In the genomic region with DNA sequence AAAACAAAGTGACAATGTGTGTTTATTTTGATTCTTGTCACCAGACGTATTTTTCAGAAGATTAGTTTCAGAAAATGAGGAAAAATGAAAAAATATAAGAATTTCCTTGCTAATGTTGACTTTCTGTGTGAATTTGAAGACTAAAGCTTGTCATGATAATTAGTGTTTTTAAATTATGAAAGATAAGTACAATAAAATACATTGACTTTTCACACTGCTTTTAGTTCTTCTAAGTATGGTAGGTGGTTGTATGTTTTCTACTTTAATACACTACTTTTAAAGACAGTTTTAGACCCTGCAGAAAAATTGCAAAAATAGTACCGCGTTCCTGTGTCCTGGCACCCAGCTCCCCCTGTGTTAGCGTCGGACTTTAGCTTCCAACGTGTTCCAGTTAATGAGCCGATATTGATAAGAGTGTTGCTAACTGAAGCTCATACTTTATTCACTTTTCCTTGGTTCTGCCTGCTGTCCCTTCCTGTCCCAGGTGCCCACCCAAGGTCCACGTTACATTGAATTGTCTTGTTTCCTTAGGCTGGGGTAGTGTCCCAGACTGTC, we compare ENCODE assay signal across 8 cellular contexts. TPM values are rescaled to one million over a fixed set of nuclear protein-coding genes. Genes with fewer than 3 reads are reported as not detected.
DNase-seq lines count a peak whose midpoint lies in the region; ATAC-seq, FAIRE-seq and TF ChIP-seq lines count a peak whose summit lies in the region.

No MANE protein-coding gene starts in this region.

- H3K4me1 ChIP-seq in A549 (peaks cover 5% of the 10 kb centered on the region; the same call in 1 of the 3 replicates), HCT116 (ENCODE audit: control insufficient read depth in 1 of 2, insufficient read depth in 2 of 2, low read length in 2 of 2) (peaks cover 8 to 17% of the 10 kb centered on the region in 2 experiments; a peak in 3 of 4 replicates), mesendoderm (ENCODE audit: control insufficient read depth, low read depth, low read length) (peaks cover 11% of the 10 kb centered on the region)

- CTCF ChIA-PET in A549 (lab: Yijun Ruan, JAX) (interaction anchor here (0.7 to 1.8 kb wide), 4 partner anchors 12 to 109 kb away, joined by 3 to 5 read pairs (median 4); no protein-coding TSS in a partner anchor), HCT116 (lab: Charles Lee) (interaction anchor here (1.0 kb wide), 1 partner anchor 74 kb away, joined by 3 read pairs; no protein-coding TSS in a partner anchor)

- peaks cover 20% of the 10 kb centered on the region for H3K27me3 Mint-ChIP-seq in brain

- ATAC-seq in A549 (no peak), HCT116 (no peak)

- WGBS in A549 (ENCODE audit: missing lambda C conversion rate): 29% methylated on average over 8 of the region's 8 CpGs
- no CpG with 5 or more reads among the region's 8 CpGs for WGBS in mesendoderm (ENCODE audit: extremely low coverage, insufficient coverage, low lambda C conversion rate)

- no peaks in the 10 kb centered on the region for H3K9me2 ChIP-seq in HCT116 (ENCODE audit: insufficient read depth)

- peaks cover 45% of the 10 kb centered on the region for H3K4me1 Mint-ChIP-seq in brain

- intact Hi-C loops in HCT116 (cut with micrococcal nuclease): loop anchor here (2.0 kb wide), 2 partner anchors 74 to 356 kb away; a partner anchor contains a TSS

- TF ChIP-seq POLR2A in A549 (IDR thresholded peaks at IDR 0.05; ENCODE audit: low read length) (no peak), HCT116 (IDR thresholded peaks at IDR 0.05; ENCODE audit: borderline replicate concordance, extremely low read depth, insufficient read depth, insufficient read length) (no peak)

- peak overlapping the region; percentile 74 to 96 (median 93) for H3K27ac Mint-ChIP-seq in brain

- H3K79me1 ChIP-seq in mesendoderm (ENCODE audit: low read length): peaks cover 14% of the 10 kb centered on the region

- TSS peak; percentile 59 for BruUV-seq in HCT116 (replicated peaks; lab: Mats Ljungman, UMichigan)

- H4K8ac ChIP-seq in mesendoderm (ENCODE audit: low read depth, low read length): no peak overlapping the region

- H3K4ac ChIP-seq in mesendoderm (ENCODE audit: low read depth, low read length): no peak overlapping the region

- H3K4me3 Mint-ChIP-seq in brain: peak overlapping the region; percentile 91 to 96 (median 94)

- no peaks in the 10 kb centered on the region for H3K27me3 ChIP-seq in HCT116 (ENCODE audit: insufficient read depth, low read length)
- no peaks in the 10 kb centered on the region for H3K27me3 ChIP-seq in mesendoderm (ENCODE audit: insufficient read depth, low read length, poor library complexity)

- no peak overlapping the region for H3K18ac ChIP-seq in mesendoderm (ENCODE audit: low read length)

- H3K79me2 ChIP-seq in HCT116 (ENCODE audit: insufficient read depth, low read length) (peaks cover 42% of the 10 kb centered on the region), mesendoderm (ENCODE audit: control insufficient read depth, insufficient read depth, low read length) (peaks cover 11% of the 10 kb centered on the region)

- POLR2A ChIA-PET in A549 (lab: Yijun Ruan, JAX): interaction anchor here (2.9 kb wide), 1 partner anchor 74 kb away, joined by 8 read pairs; a partner anchor contains a TSS
- POLR2A ChIA-PET in HCT116 (lab: Charles Lee): interaction anchor here (2.0 to 2.8 kb wide), 2 partner anchors 47 to 74 kb away, joined by 5 to 16 read pairs; a partner anchor contains a TSS

- TF ChIP-seq RAD21 in A549 (conservative IDR thresholded peaks at IDR 0.05 in 1 of 2, IDR thresholded peaks at IDR 0.05 in 1 of 2): no peak
- no peak; the same call in 1 of the 2 replicates for TF ChIP-seq RAD21 in HCT116 (IDR thresholded peaks at IDR 0.05; ENCODE audit: low read depth)

- H4K5ac ChIP-seq in mesendoderm (ENCODE audit: low read length): no peak overlapping the region

- H4K20me1 ChIP-seq in HCT116 (ENCODE audit: insufficient read depth): no peaks in the 10 kb centered on the region

- FAIRE-seq in A549 (lab: Jason Lieb, UNC): no peak

- H2AK5ac ChIP-seq in mesendoderm (ENCODE audit: low read length): no peak overlapping the region

- H3K9me3 ChIP-seq in A549: no peaks in the 10 kb centered on the region
- H3K9me3 ChIP-seq in HCT116 (ENCODE audit: control insufficient read depth in 1 of 2, insufficient read depth in 1 of 2, low read depth in 1 of 2, low read length in 2 of 2): no peaks in the 10 kb centered on the region

- H3K27ac ChIP-seq in A549: peak overlapping the region; percentile 84 to 91
- peak overlapping the region; percentile 72 for H3K27ac ChIP-seq in HCT116 (ENCODE audit: low read depth, low read length)
- peak overlapping the region; percentile 83 for H3K27ac ChIP-seq in mesendoderm (ENCODE audit: low read depth, low read length)

- peak overlapping the region; percentile 80 for H3K4me3 ChIP-seq in A549
- peak overlapping the region; percentile 72 to 89 for H3K4me3 ChIP-seq in HCT116 (replicated peaks in 1 of 2; ENCODE audit: low read depth in 1 of 2, low read length in 2 of 2)
- peak overlapping the region; percentile 78 for H3K4me3 ChIP-seq in mesendoderm (ENCODE audit: low read length)

- TF ChIP-seq CTCF in A549 (IDR thresholded peaks at IDR 0.05) (no peak), HCT116 (IDR thresholded peaks at IDR 0.05 in 2 of 3, conservative IDR thresholded peaks at IDR 0.05 in 1 of 3; ENCODE audit: borderline replicate concordance in 1 of 3, insufficient read depth in 1 of 3, low read depth in 2 of 3, low read length in 2 of 3) (no peak), brain (conservative IDR thresholded peaks at IDR 0.05) (peak in 1 of 2 experiments; percentile 16), GM20000 (IDR thresholded peaks at IDR 0.05; ENCODE audit: extremely low read depth, missing control alignments) (no peak)

- peaks cover 63% of the 10 kb centered on the region for H3K36me3 Mint-ChIP-seq in brain

- H3K4me2 ChIP-seq in A549: peak overlapping the region; percentile 88
- peak overlapping the region; percentile 92 for H3K4me2 ChIP-seq in HCT116 (ENCODE audit: low read length)
- peak overlapping the region; percentile 94 for H3K4me2 ChIP-seq in mesendoderm (ENCODE audit: low read length)

- H3K23ac ChIP-seq in mesendoderm (ENCODE audit: low read length): peak overlapping the region; percentile 29

- no peak overlapping the region for H2BK5ac ChIP-seq in mesendoderm (ENCODE audit: low read length)

- no peak for TF ChIP-seq EP300 in A549 (IDR thresholded peaks at IDR 0.05)

- H3K36me3 ChIP-seq in HCT116 (ENCODE audit: control insufficient read depth in 1 of 2, insufficient read depth in 2 of 2, low read length in 2 of 2) (peaks cover 7 to 22% of the 10 kb centered on the region in 2 experiments; a peak in 2 of 4 replicates), mesendoderm (ENCODE audit: control insufficient read depth, insufficient read depth, low read length) (no peaks in the 10 kb centered on the region)

- DNase-seq in A549 (ENCODE audit: low read depth in 1 of 2, low spot score in 1 of 2) (no peak), HCT116 (ENCODE audit: low read depth, low spot score) (no peak), mesendoderm (no peak), NOMO-1 (lab: John Stamatoyannopoulos, UW; ENCODE audit: unreplicated experiment in 2 of 2) (no peak), GM20000 (ENCODE audit: low spot score) (no peak), A172 (ENCODE audit: low spot score) (no peak), NCI-H345 treated with DMSO at 0.1 percent for 48 hours (lab: John Stamatoyannopoulos, UW; ENCODE audit: unreplicated experiment) (no peak)

- peak overlapping the region; percentile 89 for H3K56ac ChIP-seq in mesendoderm (ENCODE audit: low read length)

- no peak overlapping the region for H2BK120ac ChIP-seq in mesendoderm (ENCODE audit: low read depth, low read length)

- H3K9ac ChIP-seq in HCT116 (ENCODE audit: low read length) (peak overlapping the region; percentile 90), mesendoderm (ENCODE audit: low read length) (peak overlapping the region; percentile 86)

- no peak overlapping the region for H2AFZ ChIP-seq in HCT116 (ENCODE audit: low read depth, low read length, poor library complexity, severe bottlenecking)

- RAD21 ChIA-PET in HCT116 (lab: Charles Lee; ENCODE audit: low non-redundant PET in 1 of 2, low total read pairs in 2 of 2, uncharacterized antibody in 2 of 2, unreplicated experiment in 2 of 2): interaction anchor here in 1 of 2 experiments (1.5 kb wide), 1 partner anchor 46 kb away, joined by 3 read pairs; no protein-coding TSS in a partner anchor

- no peak overlapping the region for H2BK15ac ChIP-seq in mesendoderm (replicated peaks; ENCODE audit: low read depth)

- H3K9me3 Mint-ChIP-seq in brain: peaks cover 7 to 27% (median 16%) of the 10 kb centered on the region in 5 experiments

TF ChIP-seq in A549, 52 proteins besides CTCF, POLR2A, EP300 and RAD21 (continues in another document):
- TF ChIP-seq FOSL2 (IDR thresholded peaks at IDR 0.05) (no peak), FOSL2 (CRISPR knock-in tag; IDR thresholded peaks at IDR 0.05) (no peak), PHF8 (IDR thresholded peaks at IDR 0.05; ENCODE audit: borderline replicate concordance, low read depth) (no peak)

TF ChIP-seq in HCT116, 20 proteins besides CTCF, POLR2A, EP300 and RAD21 (continues in another document):
- TF ChIP-seq ZFX (IDR thresholded peaks at IDR 0.05) (peak; percentile 34), POLR2AphosphoS5 (IDR thresholded peaks at IDR 0.05; ENCODE audit: low read depth, low read length) (no peak), CBX3 (IDR thresholded peaks at IDR 0.05; ENCODE audit: low read depth) (no peak)

RNA-seq across cellular contexts. Expression of a gene that starts 0.7 kb away (rescaled TPM):
- polyA plus RNA-seq in A549 (2011; rRNA removed): 38.6 and 43.6 TPM in 2 replicates
- polyA plus RNA-seq in A549 (2012; cell fraction: cytosol; rRNA removed): 56.2 and 62.2 TPM in 2 replicates
- 33.3 and 38.9 TPM in 2 replicates for polyA plus RNA-seq in A549 (2012; cell fraction: nucleus; rRNA removed)
- polyA plus RNA-seq in A549 (2017; fragmentation: RNase III; extraction: RNeasy Plus Mini Kit Qiagen cat#74134 plus additional on column Dnase treatment): 34.2 to 34.4 TPM (median 34.3 TPM) in 3 replicates
- 27.3 and 30.2 TPM in 2 replicates for polyA minus RNA-seq in A549 (2011; rRNA and poly(A)+ RNA removed)
- total RNA-seq in HCT116 (2021; ENCODE audit: unreplicated experiment): 45.3 TPM
- polyA plus RNA-seq in HCT116 (2012): 29.5 and 32.6 TPM in 2 replicates
- polyA plus RNA-seq in brain (ENCODE audit: insufficient read depth, low read depth, low replicate concordance): 15.8 TPM
- 23.9 TPM for polyA plus RNA-seq in mesendoderm (2013, experiment 1 of 2)
- polyA plus RNA-seq in mesendoderm (2013, experiment 2 of 2): 25.4 TPM
- total RNA-seq in A172 (2014; rRNA removed; shearing (Covaris generic)): 23.8 and 29.7 TPM in 2 replicates

RNA-seq across cellular contexts. Expression of a gene that starts 46.6 kb away (rescaled TPM):
- polyA plus RNA-seq in A549 (2011; rRNA removed): 97.6 and 139 TPM in 2 replicates
- 126 and 150 TPM in 2 replicates for polyA plus RNA-seq in A549 (2012; cell fraction: cytosol; rRNA removed)
- polyA plus RNA-seq in A549 (2012; cell fraction: nucleus; rRNA removed): 49.5 and 63.6 TPM in 2 replicates
- 94.4 to 113 TPM (median 99.6 TPM) in 3 replicates for polyA plus RNA-seq in A549 (2017; fragmentation: RNase III; extraction: RNeasy Plus Mini Kit Qiagen cat#74134 plus additional on column Dnase treatment)
- 44.4 and 47.7 TPM in 2 replicates for polyA minus RNA-seq in A549 (2011; rRNA and poly(A)+ RNA removed)
- 178 TPM for total RNA-seq in HCT116 (2021; ENCODE audit: unreplicated experiment)
- polyA plus RNA-seq in HCT116 (2012): 107 and 114 TPM in 2 replicates
- polyA plus RNA-seq in brain (ENCODE audit: insufficient read depth, low read depth, low replicate concordance): 150 TPM
- 162 TPM for polyA plus RNA-seq in mesendoderm (2013, experiment 1 of 2)
- 168 TPM for polyA plus RNA-seq in mesendoderm (2013, experiment 2 of 2)
- total RNA-seq in A172 (2014; rRNA removed; shearing (Covaris generic)): 67.4 and 86.6 TPM in 2 replicates
